ENCODE assay signal across 1 cellular context in genomic region chr6:29770286-29770685, GRCh38.
TF ChIP-seq lines count a peak whose summit lies in the region.

No MANE protein-coding gene starts in this region.

TF ChIP-seq in H1, 55 proteins besides CTCF, POLR2A, EP300 and RAD21:
- TF ChIP-seq KDM5A (IDR thresholded peaks at IDR 0.05; ENCODE audit: low read length) (no peak), SIX5 (IDR thresholded peaks at IDR 0.05; ENCODE audit: low read depth, low read length) (no peak), CTBP2 (IDR thresholded peaks at IDR 0.05; ENCODE audit: borderline replicate concordance, insufficient read depth, insufficient read length, low read length) (no peak), SRF (IDR thresholded peaks at IDR 0.05; ENCODE audit: low read depth, low read length) (no peak), CREB1 (IDR thresholded peaks at IDR 0.05) (no peak), TAF7 (optimal IDR thresholded peaks at IDR 0.05; ENCODE audit: borderline replicate concordance, low read depth, low read length) (no peak), RXRA (IDR thresholded peaks at IDR 0.05; ENCODE audit: insufficient read depth, low read depth, low read length) (no peak)
